In the genomic region with DNA sequence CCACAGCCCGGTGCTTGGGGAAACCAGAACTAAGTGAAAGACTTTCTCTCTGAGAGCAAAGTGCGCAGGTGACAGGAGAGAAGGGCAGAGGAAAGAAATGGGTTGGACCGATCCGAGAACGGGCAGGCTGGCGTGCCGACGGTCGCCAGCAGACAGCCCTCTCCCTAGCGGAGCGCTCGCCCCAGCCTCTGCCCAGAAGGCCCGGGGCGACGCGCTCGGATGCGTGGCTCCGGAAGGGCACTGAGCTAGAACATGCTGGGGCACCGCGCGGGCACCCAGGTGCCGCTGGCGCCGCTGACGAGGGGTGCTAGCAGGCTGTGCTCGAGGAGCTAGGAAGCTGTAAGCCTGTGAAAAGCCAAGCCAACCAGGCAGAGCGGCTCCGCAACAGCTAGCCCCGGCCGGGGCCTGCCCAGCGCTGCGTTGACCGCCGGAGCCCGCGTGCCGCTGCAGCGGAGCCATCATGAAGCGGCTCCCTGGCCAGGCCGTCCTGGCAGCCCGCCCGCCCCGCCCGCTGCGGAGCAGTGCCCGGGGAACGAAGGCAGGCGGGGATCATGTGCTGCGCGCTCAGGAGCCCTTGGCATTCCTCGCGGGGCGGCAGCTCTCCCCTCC, we compare ENCODE assay signal across 8 cellular contexts. TPM values are rescaled to one million over a fixed set of nuclear protein-coding genes. Genes with fewer than 3 reads are reported as not detected.
DNase-seq lines count a peak whose midpoint lies in the region; ATAC-seq and TF ChIP-seq lines count a peak whose summit lies in the region.

No MANE protein-coding gene starts in this region.

- peak; percentile 68 for ATAC-seq in GM21447 (IDR thresholded peaks at IDR 0.05; ENCODE audit: unreplicated experiment)
- ATAC-seq in activated CD4-positive, alpha-beta T cell treated with anti-CD3 and anti-CD28 coated beads for 36 hours, result peak; percentile 89

- no peak overlapping the region for H3K4me3 ChIP-seq in OCI-LY7 (ENCODE audit: low read depth, low read length, poor library complexity, severe bottlenecking)

- no peak overlapping the region for H3K4me2 ChIP-seq in OCI-LY7 (ENCODE audit: low read length)

- H3K4me1 ChIP-seq in OCI-LY7 (ENCODE audit: insufficient read depth, low read length, poor library complexity, severe bottlenecking), result no peaks in the 10 kb centered on the region

- no peaks in the 10 kb centered on the region for H3K79me2 ChIP-seq in OCI-LY7 (ENCODE audit: insufficient read depth, low read depth, low read length)

- H3K36me3 ChIP-seq in OCI-LY7 (ENCODE audit: insufficient read depth, low read length), result no peaks in the 10 kb centered on the region

- peaks cover 26% of the 10 kb centered on the region for H3K27me3 Mint-ChIP-seq in activated CD4-positive, alpha-beta T cell treated with anti-CD3 and anti-CD28 coated beads for 36 hours

- intact Hi-C loops in activated CD4-positive, alpha-beta T cell treated with anti-CD3 and anti-CD28 coated beads for 36 hours (cut with DNase I, micrococcal nuclease), result no loop called here
- intact Hi-C loops in OCI-LY7 (cut with micrococcal nuclease; ENCODE audit: unreplicated experiment), result no loop called here

- no peaks in the 10 kb centered on the region for H3K9me3 Mint-ChIP-seq in activated CD4-positive, alpha-beta T cell treated with anti-CD3 and anti-CD28 coated beads for 36 hours (ENCODE audit: low read depth)

- H2AFZ ChIP-seq in OCI-LY7 (ENCODE audit: low read length), result no peak overlapping the region

- H3K9me2 ChIP-seq in OCI-LY7 (ENCODE audit: insufficient read depth, low read length), result no peaks in the 10 kb centered on the region

- H3K4me1 Mint-ChIP-seq in activated CD4-positive, alpha-beta T cell treated with anti-CD3 and anti-CD28 coated beads for 36 hours, result peaks cover 15% of the 10 kb centered on the region

- peak overlapping the region; percentile 65 for H3K4me3 Mint-ChIP-seq in activated CD4-positive, alpha-beta T cell treated with anti-CD3 and anti-CD28 coated beads for 36 hours

- H4K20me1 ChIP-seq in OCI-LY7 (ENCODE audit: insufficient read depth, low read length), result no peaks in the 10 kb centered on the region

- CTCF ChIA-PET in activated CD4-positive, alpha-beta T cell treated with anti-CD3 and anti-CD28 coated beads for 36 hours (lab: Charles Lee), result interaction anchor here (1.1 to 1.2 kb wide), 2 partner anchors 38 to 118 kb away, joined by 3 read pairs; no protein-coding TSS in a partner anchor
- CTCF ChIA-PET in OCI-LY7 (lab: Charles Lee; ENCODE audit: unreplicated experiment), result no interaction called here

- POLR2A ChIA-PET in activated CD4-positive, alpha-beta T cell treated with anti-CD3 and anti-CD28 coated beads for 36 hours (lab: Charles Lee), result interaction anchor here (0.6 kb wide), 1 partner anchor 76 kb away, joined by 4 read pairs; no protein-coding TSS in a partner anchor
- POLR2A ChIA-PET in OCI-LY7 (lab: Charles Lee), result interaction anchor here (0.6 kb wide), 1 partner anchor 104 kb away, joined by 4 read pairs; no protein-coding TSS in a partner anchor

- no peak overlapping the region for H3K27ac ChIP-seq in OCI-LY7 (ENCODE audit: low read depth, low read length, poor library complexity, severe bottlenecking)

- no peaks in the 10 kb centered on the region for H3K36me3 Mint-ChIP-seq in activated CD4-positive, alpha-beta T cell treated with anti-CD3 and anti-CD28 coated beads for 36 hours (ENCODE audit: low read depth)

- TF ChIP-seq CTCF in OCI-LY7 (conservative IDR thresholded peaks at IDR 0.05; ENCODE audit: low read length), result no peak

- no TSS peak for BruUV-seq in OCI-LY7 (replicated peaks; lab: Mats Ljungman, UMichigan)

- DNase-seq in DMS 273 treated with DMSO at 0.1 percent for 48 hours (lab: John Stamatoyannopoulos, UW) (peak; percentile 6), HuH-7.5 (ENCODE audit: low spot score) (peak; percentile 34), cortex of kidney (lab: John Stamatoyannopoulos, UW) (peak; percentile 16), kidney tubule cell (ENCODE audit: low spot score) (peak; percentile 78), OCI-LY7 (ENCODE audit: low spot score) (no peak)
- peak; percentile 64 for DNase-seq in activated CD4-positive, alpha-beta T cell treated with anti-CD3 and anti-CD28 coated beads for 36 hours
- peak; percentile 67 for DNase-seq in stimulated activated CD4-positive, alpha-beta T cell treated with anti-CD3 and anti-CD28 coated beads, Interleukin-15, amount 100 ng/mL, for 24 hours

- H3K27ac Mint-ChIP-seq in activated CD4-positive, alpha-beta T cell treated with anti-CD3 and anti-CD28 coated beads for 36 hours, result no peak overlapping the region

- H3K9me3 ChIP-seq in OCI-LY7 (ENCODE audit: low read length), result no peaks in the 10 kb centered on the region

RNA-seq across cellular contexts. Expression of gene RRAS2, which starts 22.1 kb away (rescaled TPM):
- total RNA-seq in activated CD4-positive, alpha-beta T cell treated with anti-CD3 and anti-CD28 coated beads for 36 hours, result 10 to 100 TPM; 35.0 to 48.0 TPM
- 0.60 TPM in 1 of 2 replicates, not detected in the other for total RNA-seq in OCI-LY7 (2014; rRNA removed; shearing (Covaris generic))
- not detected in 2 replicates for total RNA-seq in OCI-LY7 (2022)

Comparison
In these comparisons a context has a peak if more than half of its experiments do, and no peak if none do; other contexts are left out.
1. RNA of gene RRAS2, which starts 22.1 kb away (total RNA-seq): 35.0 to 48.0 TPM in activated CD4-positive, alpha-beta T cell treated with anti-CD3 and anti-CD28 coated beads for 36 hours; 0.60 TPM in OCI-LY7; every median in the first group is over 10 times any median in the second.